33 cellular contexts compared by ENCODE assay signal in genomic region chr6:84536914-84537638, GRCh38.
DNase-seq lines count a peak whose midpoint lies in the region; ATAC-seq, FAIRE-seq and TF ChIP-seq lines count a peak whose summit lies in the region.
"Had no signal": no experiment of that assay in that cellular context is flagged by ENCODE, and none has a peak within 500 bp of the region (broad histone marks: within the 10 kb centered on the region; RNA-seq: fewer than 3 reads in every experiment).

No MANE protein-coding gene starts in this region.

- DNase-seq in LNCaP clone FGC (ENCODE audit: low read depth) (peak; percentile 7), K562 (ENCODE audit: extremely low read depth in 1 of 4, low spot score in 3 of 4) (no peak), hepatocyte (ENCODE audit: low spot score) (no peak), natural killer cell (no peak), islet precursor cell (no peak)
- DNase-seq: activated CD4-positive, alpha-beta T cell treated with anti-CD3 and anti-CD28 coated beads for 36 hours; activated naive CD4-positive, alpha-beta T cell treated with anti-CD3 and anti-CD28 coated beads, Interleukin-2, amount 50 U/mL, for 16 hours; body of pancreas; CD8-positive, alpha-beta T cell; cerebellar nuclear complex; EL; left lung; NCI-H1105; NCI-H187 treated with DMSO at 0.1 percent for 48 hours; NCI-H526; SHP77 treated with DMSO at 0.1 percent for 48 hours; small intestine; stimulated activated naive CD4-positive, alpha-beta T cell treated with Interleukin-2 at 50 U/mL for 16 hours had no signal

- 0% methylated on average over 4 of the region's 4 CpGs for WGBS in K562 (ENCODE audit: insufficient coverage, low coverage, missing lambda C conversion rate)
- 64% methylated on average over 4 of the region's 4 CpGs for WGBS in hepatocyte (ENCODE audit: low lambda C conversion rate, missing lambda C conversion rate)

- peak overlapping the region; percentile 52 for H2AFZ ChIP-seq in ACC112 (ENCODE audit: low read length, unreplicated experiment)
- H2AFZ ChIP-seq in K562 (ENCODE audit: low read depth, low read length) = no peak overlapping the region
- H2AFZ ChIP-seq in hepatocyte = no peak overlapping the region
- H2AFZ ChIP-seq: neural progenitor cell, parathyroid adenoma had no signal

- H3K9ac ChIP-seq in K562 (ENCODE audit: insufficient read depth in 1 of 2, low read depth in 2 of 2, low read length in 2 of 2) = no peak overlapping the region
- H3K9ac ChIP-seq: neural progenitor cell, parathyroid adenoma had no signal

- POLR2A ChIA-PET in K562 (lab: Yijun Ruan, JAX) = interaction anchor here (0.7 to 0.9 kb wide), 2 partner anchors 9 to 214 kb away, joined by 3 read pairs; no protein-coding TSS in a partner anchor

- H3K4me2 ChIP-seq in K562 (ENCODE audit: insufficient read depth, low read length) (no peak overlapping the region), hepatocyte (no peak overlapping the region)
- H3K4me2 ChIP-seq: neural progenitor cell had no signal

- intact Hi-C loops in K562 (cut with micrococcal nuclease) = no loop called here
- intact Hi-C loops in natural killer cell (cut with micrococcal nuclease) = no loop called here

- H4K20me1 ChIP-seq in K562 (replicated peaks; ENCODE audit: control insufficient read depth, insufficient read depth, low read length) (no peaks in the 10 kb centered on the region), hepatocyte (ENCODE audit: insufficient read depth, poor library complexity, severe bottlenecking) (no peaks in the 10 kb centered on the region)

- no peaks in the 10 kb centered on the region for H3K4me1 Mint-ChIP-seq in natural killer cell
- H3K4me1 Mint-ChIP-seq: activated CD4-positive, alpha-beta T cell treated with anti-CD3 and anti-CD28 coated beads for 36 hours; activated T-helper 17 cell treated with anti-CD3 and anti-CD28 coated beads, Interleukin-2, amount 50 U/mL, for 72 hours; B cell; IgD-negative memory B cell; memory B cell; neural progenitor cell had no signal

- CTCF ChIA-PET in K562 (lab: Yijun Ruan, JAX; ENCODE audit: low intra/inter-chr PET ratio) = interaction anchor here (0.6 kb wide), 1 partner anchor 115 kb away, joined by 3 read pairs; no protein-coding TSS in a partner anchor

- H3K9me1 ChIP-seq in K562 (ENCODE audit: control insufficient read depth, insufficient read depth, low read length) = no peaks in the 10 kb centered on the region

- H3K27ac ChIP-seq in ACC112 (ENCODE audit: low read depth, low read length) (no peak overlapping the region), K562 (ENCODE audit: extremely low read depth, low read depth, low read length) (no peak overlapping the region), hepatocyte (no peak overlapping the region)
- H3K27ac ChIP-seq: body of pancreas, left lung, neural progenitor cell, parathyroid adenoma, suprapubic skin had no signal

- H3K4me3 ChIP-seq in ACC112 (ENCODE audit: low read depth, low read length) = no peak overlapping the region
- no peak overlapping the region for H3K4me3 ChIP-seq in LNCaP clone FGC (ENCODE audit: low read depth, low read length)
- H3K4me3 ChIP-seq in K562 = no peak overlapping the region
- H3K4me3 ChIP-seq in hepatocyte = no peak overlapping the region
- H3K4me3 ChIP-seq: body of pancreas, left lung, neural progenitor cell, suprapubic skin had no signal

- H3K9me2 ChIP-seq in hepatocyte (replicated peaks; ENCODE audit: insufficient read depth) = no peaks in the 10 kb centered on the region

- in situ Hi-C loops in K562 (cut with MboI) = no loop called here

- no peak for FAIRE-seq in K562 (lab: Jason Lieb, UNC)
- FAIRE-seq: A204.1, GM12892, H54, small intestine had no signal

- H3K36me3 ChIP-seq in ACC112 (ENCODE audit: insufficient read depth, low read length) = no peaks in the 10 kb centered on the region
- no peaks in the 10 kb centered on the region for H3K36me3 ChIP-seq in K562 (ENCODE audit: control insufficient read depth, insufficient read depth, low read length)
- H3K36me3 ChIP-seq in hepatocyte (replicated peaks; ENCODE audit: insufficient read depth, low read depth) = no peaks in the 10 kb centered on the region
- H3K36me3 ChIP-seq: left lung, neural progenitor cell, suprapubic skin had no signal

- no peaks in the 10 kb centered on the region for H3K27me3 Mint-ChIP-seq in natural killer cell (ENCODE audit: low read depth in 2 of 2)
- H3K27me3 Mint-ChIP-seq: activated CD4-positive, alpha-beta T cell treated with anti-CD3 and anti-CD28 coated beads for 36 hours; activated T-helper 17 cell treated with anti-CD3 and anti-CD28 coated beads, Interleukin-2, amount 50 U/mL, for 72 hours; B cell; IgD-negative memory B cell; memory B cell had no signal

- H3K4me3 Mint-ChIP-seq in natural killer cell = no peak overlapping the region
- H3K4me3 Mint-ChIP-seq: activated CD4-positive, alpha-beta T cell treated with anti-CD3 and anti-CD28 coated beads for 36 hours; activated T-helper 17 cell treated with anti-CD3 and anti-CD28 coated beads, Interleukin-2, amount 50 U/mL, for 72 hours; B cell; CD8-positive, alpha-beta T cell; IgD-negative memory B cell; memory B cell; neural progenitor cell; T-helper 2 cell treated with Interferon-gamma antibody and Interleukin-4, amounts not matched to agents 5 μg/mL and 100 μg/mL, for 36 hours had no signal

- H3K36me3 Mint-ChIP-seq in natural killer cell = peaks cover 4% of the 10 kb centered on the region
- H3K36me3 Mint-ChIP-seq: CD8-positive, alpha-beta T cell; IgD-negative memory B cell; memory B cell; neural progenitor cell had no signal

- no peak for TF ChIP-seq EP300 in K562 (IDR thresholded peaks at IDR 0.05; ENCODE audit: low read length)

- no peak overlapping the region for H3K27ac Mint-ChIP-seq in natural killer cell
- H3K27ac Mint-ChIP-seq: activated CD4-positive, alpha-beta T cell treated with anti-CD3 and anti-CD28 coated beads for 36 hours; activated T-helper 17 cell treated with anti-CD3 and anti-CD28 coated beads, Interleukin-2, amount 50 U/mL, for 72 hours; B cell; CD8-positive, alpha-beta T cell; IgD-negative memory B cell; memory B cell; neural progenitor cell; T-helper 2 cell treated with Interferon-gamma antibody and Interleukin-4, amounts not matched to agents 5 μg/mL and 100 μg/mL, for 36 hours had no signal

- H3K9me3 Mint-ChIP-seq in natural killer cell = peaks cover 8% of the 10 kb centered on the region in 2 donors
- H3K9me3 Mint-ChIP-seq: neural progenitor cell; T-helper 2 cell treated with Interferon-gamma antibody and Interleukin-4, amounts not matched to agents 5 μg/mL and 100 μg/mL, for 36 hours had no signal

- H3K79me2 ChIP-seq in ACC112 (ENCODE audit: control insufficient read depth, insufficient read depth, low read length, unreplicated experiment) (no peaks in the 10 kb centered on the region), K562 (ENCODE audit: control insufficient read depth, insufficient read depth, low read length) (no peaks in the 10 kb centered on the region), hepatocyte (no peaks in the 10 kb centered on the region)
- H3K79me2 ChIP-seq: parathyroid adenoma had no signal

- H3K27me3 ChIP-seq in ACC112 (ENCODE audit: insufficient read depth, low read length) = no peaks in the 10 kb centered on the region
- H3K27me3 ChIP-seq in K562 (ENCODE audit: control insufficient read depth in 2 of 2, insufficient read depth in 2 of 2, low read length in 2 of 2) = no peaks in the 10 kb centered on the region
- no peaks in the 10 kb centered on the region for H3K27me3 ChIP-seq in hepatocyte
- H3K27me3 ChIP-seq: body of pancreas, left lung, neural progenitor cell, suprapubic skin had no signal

- TF ChIP-seq RAD21 in K562 (CRISPR knock-in tag; conservative IDR thresholded peaks at IDR 0.05 in 1 of 2, IDR thresholded peaks at IDR 0.05 in 1 of 2) = peak in 1 of 2 experiments; percentile 29; a peak in 1 of 4 replicates

- no peaks in the 10 kb centered on the region for H3K9me3 ChIP-seq in K562 (replicated peaks; ENCODE audit: control insufficient read depth, insufficient read depth, low read depth, low read length)
- no peaks in the 10 kb centered on the region for H3K9me3 ChIP-seq in hepatocyte (ENCODE audit: low read depth)

- H3K4me1 ChIP-seq in ACC112 (ENCODE audit: control insufficient read depth, insufficient read depth, low read length, unreplicated experiment) (no peaks in the 10 kb centered on the region), K562 (replicated peaks in 1 of 2; ENCODE audit: control insufficient read depth in 2 of 2, insufficient read depth in 2 of 2, low read length in 2 of 2) (no peaks in the 10 kb centered on the region), hepatocyte (ENCODE audit: insufficient read depth) (no peaks in the 10 kb centered on the region)
- H3K4me1 ChIP-seq: body of pancreas, left lung, neural progenitor cell, parathyroid adenoma, suprapubic skin had no signal

- ATAC-seq in K562 (no peak), HG02610 (IDR thresholded peaks at IDR 0.05; ENCODE audit: unreplicated experiment) (no peak), HG03457 (IDR thresholded peaks at IDR 0.05; ENCODE audit: unreplicated experiment) (no peak), natural killer cell (no peak)
- ATAC-seq: activated CD4-positive, alpha-beta T cell treated with anti-CD3 and anti-CD28 coated beads for 36 hours; activated T-helper 17 cell treated with anti-CD3 and anti-CD28 coated beads, Interleukin-2, amount 50 U/mL, for 72 hours; body of pancreas; CD8-positive, alpha-beta T cell; left lung; Panc1 had no signal

- no TSS peak for BruUV-seq in K562 (replicated peaks; lab: Mats Ljungman, UMichigan)

- TF ChIP-seq POLR2A in K562 (conservative IDR thresholded peaks at IDR 0.05) = no peak

- TF ChIP-seq CTCF in LNCaP clone FGC (IDR thresholded peaks at IDR 0.05; ENCODE audit: control insufficient read depth, extremely low read depth, insufficient read depth) = peak; percentile 33; the same call in 1 of the 2 replicates
- peak in 1 of 3 experiments; percentile 8; a peak in 1 of 6 replicates for TF ChIP-seq CTCF in K562 (IDR thresholded peaks at IDR 0.05 in 2 of 3, conservative IDR thresholded peaks at IDR 0.05 in 1 of 3; ENCODE audit: insufficient read depth in 2 of 3, low read depth in 1 of 3, low read length in 3 of 3)
- TF ChIP-seq CTCF in hepatocyte (IDR thresholded peaks at IDR 0.05; ENCODE audit: poor library complexity) = peak; percentile 9
- no peak for TF ChIP-seq CTCF in natural killer cell (IDR thresholded peaks at IDR 0.05)

TF ChIP-seq in K562, 482 proteins besides CTCF, POLR2A, EP300 and RAD21 (continues in another document):
- TF ChIP-seq ZNF263 (CRISPR knock-in tag; IDR thresholded peaks at IDR 0.05; ENCODE audit: borderline replicate concordance) = no peak
- 0 out of 2 replicates have a peak, but pooled peaks have one; percentile 11 for TF ChIP-seq RAD51 (IDR thresholded peaks at IDR 0.05; ENCODE audit: borderline replicate concordance, low read depth)
- TF ChIP-seq ZNF316 (IDR thresholded peaks at IDR 0.05) = 0 out of 2 replicates have a peak, but pooled peaks have one; percentile 14
